1 cellular context compared by ENCODE assay signal in genomic region chr12:7092229-7092985, GRCh38.
TF ChIP-seq lines count a peak whose summit lies in the region.

C1R (minus strand) TSS chr12:7092445; CDS start chr12:7092388, 57 bp downstream.

TF ChIP-seq in H1, 55 proteins besides CTCF, POLR2A, EP300 and RAD21:
- TF ChIP-seq KDM4A (IDR thresholded peaks at IDR 0.05; ENCODE audit: low read depth, low read length, severe bottlenecking) (no peak), SAP30 (IDR thresholded peaks at IDR 0.05; ENCODE audit: insufficient read depth, insufficient replicate concordance, low read length) (no peak), CEBPB (IDR thresholded peaks at IDR 0.05; ENCODE audit: low read depth, low read length) (no peak), CREB1 (IDR thresholded peaks at IDR 0.05) (peak; percentile 13; the same call in 1 of the 2 replicates), ASH2L (IDR thresholded peaks at IDR 0.05; ENCODE audit: low read length) (peak; percentile 44), SP1 (IDR thresholded peaks at IDR 0.05; ENCODE audit: low read depth, low read length) (0 out of 2 replicates have a peak, but pooled peaks have one; percentile 8), TAF7 (optimal IDR thresholded peaks at IDR 0.05; ENCODE audit: borderline replicate concordance, low read depth, low read length) (peak; percentile 43)
